In the genomic region with DNA sequence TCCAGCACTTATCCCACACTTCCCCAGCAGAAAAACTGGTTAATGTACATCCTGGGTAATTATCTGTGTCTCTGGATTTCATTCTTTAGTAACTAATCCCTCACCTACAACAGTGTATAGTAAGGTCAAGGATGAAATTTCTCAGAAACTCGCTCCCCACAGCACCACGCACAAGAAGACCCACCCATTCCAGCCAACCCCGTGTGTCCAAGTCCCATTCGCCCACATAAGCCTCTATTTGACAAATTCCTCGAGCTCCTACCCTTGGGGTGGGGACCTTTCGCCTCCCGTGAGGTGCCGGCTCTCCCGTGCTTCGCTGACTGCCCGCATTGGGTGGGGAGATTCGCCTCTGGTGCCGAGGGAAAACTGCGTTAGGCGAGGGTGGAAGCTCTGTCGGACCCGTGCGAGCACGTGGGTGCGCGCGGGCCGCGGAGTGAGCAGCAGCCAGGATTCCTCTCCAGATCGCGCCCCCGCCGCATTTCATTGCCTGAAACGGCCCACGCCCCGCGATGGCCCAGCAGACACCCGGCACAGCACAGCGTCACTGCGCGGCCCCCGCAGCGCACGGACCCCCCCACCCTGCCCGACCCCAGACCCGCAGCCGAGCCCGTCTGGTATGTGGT, we compare ENCODE assay signal across 8 cellular contexts. TPM values are rescaled to one million over a fixed set of nuclear protein-coding genes. Genes with fewer than 3 reads are reported as not detected.
DNase-seq lines count a peak whose midpoint lies in the region; ATAC-seq and TF ChIP-seq lines count a peak whose summit lies in the region.

No MANE protein-coding gene starts in this region.

- no peaks in the 10 kb centered on the region for H3K9me3 Mint-ChIP-seq in endothelial cell (ENCODE audit: unreplicated experiment)
- no peaks in the 10 kb centered on the region for H3K9me3 Mint-ChIP-seq in naive thymus-derived CD8-positive, alpha-beta T cell

- no peak for TF ChIP-seq POLR2A in testis (IDR thresholded peaks at IDR 0.05)

- peaks cover 22% of the 10 kb centered on the region for H3K4me1 Mint-ChIP-seq in endothelial cell (ENCODE audit: unreplicated experiment)
- peaks cover 9 to 25% (median 20%) of the 10 kb centered on the region in 4 donors for H3K4me1 Mint-ChIP-seq in naive thymus-derived CD8-positive, alpha-beta T cell

- H3K9me3 ChIP-seq in testis = no peaks in the 10 kb centered on the region

- ATAC-seq in GM19455 (IDR thresholded peaks at IDR 0.05; ENCODE audit: unreplicated experiment) = peak; percentile 10
- peak; percentile 19 to 46 for ATAC-seq in naive thymus-derived CD8-positive, alpha-beta T cell
- no peak for ATAC-seq in GM18873 (IDR thresholded peaks at IDR 0.05; ENCODE audit: low FRiP score, unreplicated experiment)

- peak overlapping the region; percentile 89 for H3K4me3 Mint-ChIP-seq in endothelial cell (ENCODE audit: unreplicated experiment)
- peak overlapping the region; percentile 89 to 99 (median 96) for H3K4me3 Mint-ChIP-seq in naive thymus-derived CD8-positive, alpha-beta T cell

- H3K27ac ChIP-seq in testis = no peak overlapping the region

- H3K27me3 ChIP-seq in testis = no peaks in the 10 kb centered on the region

- no peaks in the 10 kb centered on the region for H3K36me3 Mint-ChIP-seq in endothelial cell (ENCODE audit: low read depth, unreplicated experiment)
- H3K36me3 Mint-ChIP-seq in naive thymus-derived CD8-positive, alpha-beta T cell = peaks cover 0 to 5% (median 0%) of the 10 kb centered on the region in 3 donors

- no peaks in the 10 kb centered on the region for H3K36me3 ChIP-seq in testis (ENCODE audit: low read depth, missing control alignments)

- H3K27ac Mint-ChIP-seq in endothelial cell (ENCODE audit: unreplicated experiment) = no peak overlapping the region
- H3K27ac Mint-ChIP-seq in naive thymus-derived CD8-positive, alpha-beta T cell = peak overlapping the region; percentile 50 to 96 (median 90)

- peaks cover 6% of the 10 kb centered on the region for H3K27me3 Mint-ChIP-seq in endothelial cell (ENCODE audit: unreplicated experiment)
- peaks cover 0 to 19% (median 0%) of the 10 kb centered on the region in 5 donors for H3K27me3 Mint-ChIP-seq in naive thymus-derived CD8-positive, alpha-beta T cell

- no peaks in the 10 kb centered on the region for H3K4me1 ChIP-seq in testis

- TF ChIP-seq CTCF in endothelial cell (IDR thresholded peaks at IDR 0.05; ENCODE audit: unreplicated experiment) (no peak), testis (IDR thresholded peaks at IDR 0.05) (no peak)

- DNase-seq in Ammon's horn (ENCODE audit: low spot score) = peak; percentile 35
- DNase-seq in HuH-7.5 (ENCODE audit: low spot score) = peak; percentile 23
- DNase-seq in activated CD4-positive, alpha-beta T cell treated with anti-CD3 and anti-CD28 coated beads, Interleukin-2, amount 50 U/mL, for 48 hours = peak; percentile 40 to 59
- peak; percentile 12 for DNase-seq in endothelial cell (ENCODE audit: low spot score)
- peak in 9 of 10 donors; percentile 9 to 68 (median 31) for DNase-seq in naive thymus-derived CD8-positive, alpha-beta T cell
- DNase-seq in testis = peak; percentile 27

- H3K4me3 ChIP-seq in testis = peak overlapping the region; percentile 46 to 59

- POLR2A ChIA-PET in naive thymus-derived CD8-positive, alpha-beta T cell (lab: Charles Lee) = interaction anchor here (1.1 to 1.5 kb wide), 4 partner anchors 13 to 126 kb away, joined by 3 to 5 read pairs (median 3); partner anchors contain the start of genes C11orf65, DDX10 and POGLUT3

- intact Hi-C loops in testis (cut with DNase I; ENCODE audit: low total_unique reads) = no loop called here

- WGBS in testis, 2 donors = 2 to 11% methylated on average over 8 to 41 of the region's 43 CpGs

RNA-seq across cellular contexts. Expression of gene EXPH5, which starts 0.9 kb away (rescaled TPM):
- total RNA-seq in endothelial cell (ENCODE audit: unreplicated experiment) (0.62 TPM), testis (under 1 TPM; 0.62 to 0.71 TPM)
- total RNA-seq in naive thymus-derived CD8-positive, alpha-beta T cell = 1 to 10 TPM; 8.6 to 8.7 TPM
- 1 to 10 TPM in 2 of 3 donors, under 1 TPM in 1; 0.82 to 2.3 (median 1.9) TPM for polyA plus RNA-seq in naive thymus-derived CD8-positive, alpha-beta T cell
- 1.3 TPM for polyA plus RNA-seq in testis (ENCODE audit: insufficient read depth, low read depth, low replicate concordance)
